In the genomic region with DNA sequence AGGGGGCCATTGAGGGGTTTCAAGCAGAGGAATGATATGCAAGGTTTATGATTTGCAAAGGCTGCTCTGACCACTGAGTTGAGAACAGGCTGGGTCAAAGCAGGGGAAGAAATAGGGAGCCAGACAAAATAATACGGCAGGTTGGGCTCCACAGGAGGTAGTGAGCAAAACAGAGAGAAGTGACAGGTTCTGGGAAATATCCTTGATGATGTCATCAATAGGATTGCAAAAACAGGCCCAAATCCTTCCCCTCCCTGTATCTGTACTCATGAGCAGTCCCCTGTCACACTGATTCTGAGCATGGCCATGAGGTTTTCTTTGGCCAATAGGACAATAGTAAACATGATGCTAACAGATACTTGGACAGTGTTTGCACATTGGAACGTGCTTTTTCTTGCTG, we compare ENCODE assay signal across 17 cellular contexts.
DNase-seq lines count a peak whose midpoint lies in the region; ATAC-seq, FAIRE-seq and TF ChIP-seq lines count a peak whose summit lies in the region.
"Had no signal": no experiment of that assay in that cellular context is flagged by ENCODE, and none has a peak within 500 bp of the region (broad histone marks: within the 10 kb centered on the region; RNA-seq: fewer than 3 reads in every experiment).

No MANE protein-coding gene starts in this region.

- in situ Hi-C loops in HepG2 (cut with HindIII; ENCODE audit: extremely low pct_ligation_motif_present, low pct_unique_long_range_greater_than_20kb), result no loop called here
- in situ Hi-C loops in astrocyte of the cerebellum (cut with HindIII; ENCODE audit: low sequenced_read_pairs), result no loop called here

- H3K9me3 Mint-ChIP-seq in mesothelial cell of epicardium, result peaks cover under 1% of the 10 kb centered on the region
- H3K9me3 Mint-ChIP-seq in activated naive CD8-positive, alpha-beta T cell treated with anti-CD3 and anti-CD28 coated beads for 36 hours, result peaks cover 1% of the 10 kb centered on the region

- TF ChIP-seq CTCF in HepG2 (CRISPR knock-in tag; IDR thresholded peaks at IDR 0.05) (no peak), right lobe of liver (IDR thresholded peaks at IDR 0.05) (no peak), astrocyte of the cerebellum (IDR thresholded peaks at IDR 0.05; ENCODE audit: low read depth, low read length, missing control alignments) (no peak), mesothelial cell of epicardium (IDR thresholded peaks at IDR 0.05; ENCODE audit: unreplicated experiment) (no peak), OCI-LY7 (conservative IDR thresholded peaks at IDR 0.05; ENCODE audit: low read length) (no peak)

- H4K20me1 ChIP-seq in HepG2 (ENCODE audit: insufficient read depth, low read length) (no peaks in the 10 kb centered on the region), OCI-LY7 (ENCODE audit: insufficient read depth, low read length) (no peaks in the 10 kb centered on the region)
- H4K20me1 ChIP-seq: BLaER1 treated with 17β-estradiol and CSF1 and Interleukin-3, amounts not matched to agents 10 nM and 100 nM had no signal

- H3K4me1 ChIP-seq in HepG2 (ENCODE audit: insufficient read depth, low read length) (no peaks in the 10 kb centered on the region), right lobe of liver (no peaks in the 10 kb centered on the region), OCI-LY7 (ENCODE audit: insufficient read depth, low read length, poor library complexity, severe bottlenecking) (no peaks in the 10 kb centered on the region)
- H3K4me1 ChIP-seq: BLaER1 treated with 17β-estradiol and CSF1 and Interleukin-3, amounts not matched to agents 10 nM and 100 nM had no signal

- CTCF ChIA-PET in HepG2 (lab: Yijun Ruan, JAX; ENCODE audit: low intra/inter-chr PET ratio, low total read pairs) (no interaction called here), OCI-LY7 (lab: Charles Lee; ENCODE audit: unreplicated experiment) (no interaction called here)

- no peak overlapping the region for H3K9ac ChIP-seq in HepG2 (ENCODE audit: insufficient read depth, low read depth, low read length)
- H3K9ac ChIP-seq: BLaER1 treated with 17β-estradiol and CSF1 and Interleukin-3, amounts not matched to agents 10 nM and 100 nM; GM23248; KMS-11 had no signal

- no peak for TF ChIP-seq RAD21 in HepG2 (CRISPR knock-in tag; IDR thresholded peaks at IDR 0.05)

- H3K4me1 Mint-ChIP-seq in mesothelial cell of epicardium, result peaks cover 18% of the 10 kb centered on the region
- H3K4me1 Mint-ChIP-seq in activated naive CD8-positive, alpha-beta T cell treated with anti-CD3 and anti-CD28 coated beads for 36 hours, result no peaks in the 10 kb centered on the region
- H3K4me1 Mint-ChIP-seq: CD4-positive, CD25-positive, alpha-beta regulatory T cell had no signal

- H3K4me3 ChIP-seq in HepG2 (replicated peaks in 1 of 3; ENCODE audit: insufficient read depth in 1 of 3, low read depth in 2 of 3, low read length in 3 of 3), result no peak overlapping the region
- H3K4me3 ChIP-seq in right lobe of liver, result no peak overlapping the region
- no peak overlapping the region for H3K4me3 ChIP-seq in astrocyte of the cerebellum (ENCODE audit: low read depth, low read length)
- H3K4me3 ChIP-seq in OCI-LY7 (ENCODE audit: low read depth, low read length, poor library complexity, severe bottlenecking), result no peak overlapping the region
- H3K4me3 ChIP-seq: BLaER1 treated with 17β-estradiol and CSF1 and Interleukin-3, amounts not matched to agents 10 nM and 100 nM; GM23248 had no signal

- no peaks in the 10 kb centered on the region for H3K79me2 ChIP-seq in HepG2 (ENCODE audit: insufficient read depth, low read length)
- H3K79me2 ChIP-seq in OCI-LY7 (ENCODE audit: insufficient read depth, low read depth, low read length), result no peaks in the 10 kb centered on the region

- H3K9me3 ChIP-seq in HepG2 (ENCODE audit: low read length) (no peaks in the 10 kb centered on the region), right lobe of liver (no peaks in the 10 kb centered on the region), OCI-LY7 (ENCODE audit: low read length) (no peaks in the 10 kb centered on the region)

- no TSS peak for BruUV-seq in HepG2 (replicated peaks; lab: Mats Ljungman, UMichigan)
- no TSS peak for BruUV-seq in OCI-LY7 (replicated peaks; lab: Mats Ljungman, UMichigan)

- H2AFZ ChIP-seq in HepG2 (ENCODE audit: low read length) (no peak overlapping the region), OCI-LY7 (ENCODE audit: low read length) (no peak overlapping the region)

- H3K36me3 ChIP-seq in HepG2 (replicated peaks in 1 of 2; ENCODE audit: control insufficient read depth in 1 of 2, insufficient read depth in 2 of 2, low read length in 2 of 2) (no peaks in the 10 kb centered on the region), right lobe of liver (no peaks in the 10 kb centered on the region), OCI-LY7 (ENCODE audit: insufficient read depth, low read length) (no peaks in the 10 kb centered on the region)
- H3K36me3 ChIP-seq: BLaER1 treated with 17β-estradiol and CSF1 and Interleukin-3, amounts not matched to agents 10 nM and 100 nM had no signal

- TF ChIP-seq EP300 in HepG2 (IDR thresholded peaks at IDR 0.05; ENCODE audit: low read depth in 2 of 2, low read length in 2 of 2) (no peak), HepG2 (CRISPR knock-in tag; IDR thresholded peaks at IDR 0.05; ENCODE audit: borderline replicate concordance) (no peak)

- no peak overlapping the region for H3K27ac ChIP-seq in HepG2 (ENCODE audit: extremely low read length, insufficient read depth, low read length)
- H3K27ac ChIP-seq in right lobe of liver, result no peak overlapping the region
- H3K27ac ChIP-seq in OCI-LY7 (ENCODE audit: low read depth, low read length, poor library complexity, severe bottlenecking), result no peak overlapping the region
- H3K27ac ChIP-seq: BLaER1 treated with 17β-estradiol and CSF1 and Interleukin-3, amounts not matched to agents 10 nM and 100 nM; GM23248; KMS-11 had no signal

- H3K27me3 ChIP-seq in HepG2 (ENCODE audit: control insufficient read depth in 1 of 2, insufficient read depth in 2 of 2, low read length in 2 of 2) (no peaks in the 10 kb centered on the region), right lobe of liver (no peaks in the 10 kb centered on the region)
- H3K27me3 ChIP-seq: BLaER1 treated with 17β-estradiol and CSF1 and Interleukin-3, amounts not matched to agents 10 nM and 100 nM had no signal

- H3K4me2 ChIP-seq in HepG2 (ENCODE audit: low read depth, low read length) (no peak overlapping the region), OCI-LY7 (ENCODE audit: low read length) (no peak overlapping the region)
- H3K4me2 ChIP-seq: BLaER1 treated with 17β-estradiol and CSF1 and Interleukin-3, amounts not matched to agents 10 nM and 100 nM; KMS-11 had no signal

- no peak overlapping the region for H3K4me3 Mint-ChIP-seq in mesothelial cell of epicardium
- no peak overlapping the region for H3K4me3 Mint-ChIP-seq in activated naive CD8-positive, alpha-beta T cell treated with anti-CD3 and anti-CD28 coated beads for 36 hours
- H3K4me3 Mint-ChIP-seq: CD4-positive, CD25-positive, alpha-beta regulatory T cell had no signal

- no peak for DNase-seq in HepG2 (ENCODE audit: low spot score)
- DNase-seq in right lobe of liver, result no peak
- peak; percentile 4 for DNase-seq in astrocyte of the cerebellum (ENCODE audit: low read depth)
- DNase-seq in mesothelial cell of epicardium (ENCODE audit: low spot score in 2 of 2, unreplicated experiment in 2 of 2), result no peak
- no peak for DNase-seq in OCI-LY7 (ENCODE audit: low spot score)
- DNase-seq in activated naive CD8-positive, alpha-beta T cell treated with anti-CD3 and anti-CD28 coated beads for 36 hours, result no peak
- DNase-seq: ACHN; CD4-positive, CD25-positive, alpha-beta regulatory T cell; DMS79; EL; GF-D8; GM23248 had no signal

- H3K36me3 Mint-ChIP-seq in mesothelial cell of epicardium, result no peaks in the 10 kb centered on the region
- H3K36me3 Mint-ChIP-seq in activated naive CD8-positive, alpha-beta T cell treated with anti-CD3 and anti-CD28 coated beads for 36 hours, result no peaks in the 10 kb centered on the region
- H3K36me3 Mint-ChIP-seq: CD4-positive, CD25-positive, alpha-beta regulatory T cell had no signal

- FAIRE-seq in HepG2 (lab: Jason Lieb, UNC), result no peak
- FAIRE-seq: H54 had no signal

- no peak for ATAC-seq in HepG2
- ATAC-seq in right lobe of liver, result no peak
- no peak for ATAC-seq in HG03175 (IDR thresholded peaks at IDR 0.05; ENCODE audit: unreplicated experiment)
- ATAC-seq: HCT116 had no signal

- 31% methylated on average over 2 of the region's 2 CpGs for WGBS in HepG2 (ENCODE audit: low lambda C conversion rate)
- WGBS in right lobe of liver (ENCODE audit: insufficient coverage, low coverage, low lambda C conversion rate, missing lambda C conversion rate), result 41% methylated on average over 2 of the region's 2 CpGs

- intact Hi-C loops in HepG2 (cut with micrococcal nuclease; ENCODE audit: unreplicated experiment) (no loop called here), right lobe of liver (cut with DNase I) (no loop called here), OCI-LY7 (cut with micrococcal nuclease; ENCODE audit: unreplicated experiment) (no loop called here)

- H3K9me2 ChIP-seq in OCI-LY7 (ENCODE audit: insufficient read depth, low read length), result no peaks in the 10 kb centered on the region

- no peak for TF ChIP-seq POLR2A in HepG2 (IDR thresholded peaks at IDR 0.05; ENCODE audit: insufficient read depth in 1 of 2, low read depth in 2 of 2, low read length in 2 of 2)
- no peak for TF ChIP-seq POLR2A in right lobe of liver (IDR thresholded peaks at IDR 0.05)

- POLR2A ChIA-PET in HepG2 (lab: Yijun Ruan, JAX), result no interaction called here
- POLR2A ChIA-PET in OCI-LY7 (lab: Charles Lee), result no interaction called here

- peak overlapping the region; percentile 67 for H3K27ac Mint-ChIP-seq in mesothelial cell of epicardium
- no peak overlapping the region for H3K27ac Mint-ChIP-seq in activated naive CD8-positive, alpha-beta T cell treated with anti-CD3 and anti-CD28 coated beads for 36 hours
- H3K27ac Mint-ChIP-seq: CD4-positive, CD25-positive, alpha-beta regulatory T cell had no signal

- no peaks in the 10 kb centered on the region for H3K27me3 Mint-ChIP-seq in mesothelial cell of epicardium (ENCODE audit: low read depth)
- no peaks in the 10 kb centered on the region for H3K27me3 Mint-ChIP-seq in activated naive CD8-positive, alpha-beta T cell treated with anti-CD3 and anti-CD28 coated beads for 36 hours
- H3K27me3 Mint-ChIP-seq: CD4-positive, CD25-positive, alpha-beta regulatory T cell had no signal
